1 cellular context compared by ENCODE assay signal in genomic region chr17:58516644-58517377, GRCh38.
TF ChIP-seq lines count a peak whose summit lies in the region.

No MANE protein-coding gene starts in this region.

TF ChIP-seq in endothelial cell of umbilical vein, 7 proteins besides CTCF, POLR2A, EP300 and RAD21 (continued from another document):
- TF ChIP-seq MYC (IDR thresholded peaks at IDR 0.05; ENCODE audit: low read depth, low read length) (no peak), POLR2AphosphoS5 (IDR thresholded peaks at IDR 0.05; ENCODE audit: insufficient read depth, low read depth, low read length) (no peak), EZH2 (IDR thresholded peaks at IDR 0.05; ENCODE audit: borderline replicate concordance, low read depth, low read length, severe bottlenecking) (no peak)
